2 cellular contexts compared by ENCODE assay signal in the genomic region with DNA sequence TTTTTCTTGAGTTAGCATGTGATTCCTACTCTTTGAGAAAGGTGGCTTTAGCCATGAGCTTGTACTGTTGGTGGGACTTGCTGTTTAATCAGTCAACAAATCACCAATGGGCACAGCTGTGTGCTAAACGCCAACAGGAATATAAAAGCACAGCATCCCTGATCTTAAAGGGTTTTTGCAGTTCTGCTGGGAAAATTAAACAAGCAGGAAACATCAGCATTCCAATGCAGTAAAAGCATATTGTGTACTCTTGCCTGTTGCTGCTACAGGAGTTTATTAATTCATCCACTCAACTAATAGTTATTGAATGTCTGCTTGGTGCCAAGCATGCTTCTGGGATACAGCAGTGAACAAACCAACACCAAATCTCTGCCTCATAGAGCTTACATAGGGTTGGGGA.
TF ChIP-seq lines count a peak whose summit lies in the region.

No MANE protein-coding gene starts in this region.

TF ChIP-seq in IMR-90, 13 proteins besides CTCF, POLR2A, EP300 and RAD21:
- TF ChIP-seq, protein P1, sequence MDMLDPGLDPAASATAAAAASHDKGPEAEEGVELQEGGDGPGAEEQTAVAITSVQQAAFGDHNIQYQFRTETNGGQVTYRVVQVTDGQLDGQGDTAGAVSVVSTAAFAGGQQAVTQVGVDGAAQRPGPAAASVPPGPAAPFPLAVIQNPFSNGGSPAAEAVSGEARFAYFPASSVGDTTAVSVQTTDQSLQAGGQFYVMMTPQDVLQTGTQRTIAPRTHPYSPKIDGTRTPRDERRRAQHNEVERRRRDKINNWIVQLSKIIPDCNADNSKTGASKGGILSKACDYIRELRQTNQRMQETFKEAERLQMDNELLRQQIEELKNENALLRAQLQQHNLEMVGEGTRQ (IDR thresholded peaks at IDR 0.05; ENCODE audit: low read depth, low read length) = no peak
- TF ChIP-seq RCOR1 (IDR thresholded peaks at IDR 0.05; ENCODE audit: insufficient replicate concordance, low read length) = no peak
- no peak for TF ChIP-seq FOS (IDR thresholded peaks at IDR 0.05; ENCODE audit: low read depth, low read length)
- no peak for TF ChIP-seq CHD1 (IDR thresholded peaks at IDR 0.05; ENCODE audit: low read depth, low read length)
- no peak for TF ChIP-seq MAZ (IDR thresholded peaks at IDR 0.05; ENCODE audit: borderline replicate concordance, low read depth, low read length)
- TF ChIP-seq RFX5 (IDR thresholded peaks at IDR 0.05; ENCODE audit: low read depth, low read length) = no peak
- no peak for TF ChIP-seq BHLHE40 (IDR thresholded peaks at IDR 0.05; ENCODE audit: low read depth, low read length)
- no peak for TF ChIP-seq SMC3 (IDR thresholded peaks at IDR 0.05; ENCODE audit: low read depth, low read length)
- no peak for TF ChIP-seq MXI1 (IDR thresholded peaks at IDR 0.05; ENCODE audit: borderline replicate concordance, low read depth, low read length)
- no peak for TF ChIP-seq CEBPB (IDR thresholded peaks at IDR 0.05; ENCODE audit: low read depth, low read length)
- no peak for TF ChIP-seq NFE2L2 (IDR thresholded peaks at IDR 0.05; ENCODE audit: low read depth, low read length)
- TF ChIP-seq MAFK (IDR thresholded peaks at IDR 0.05; ENCODE audit: low read depth, low read length) = no peak

TF ChIP-seq in GM12891, 5 proteins besides CTCF, POLR2A, EP300 and RAD21:
- TF ChIP-seq PAX5 (IDR thresholded peaks at IDR 0.05; ENCODE audit: insufficient read depth, low read length, severe bottlenecking) (no peak), SPI1 (IDR thresholded peaks at IDR 0.05; ENCODE audit: low read depth, low read length) (no peak), POLR2AphosphoS5 (IDR thresholded peaks at IDR 0.05; ENCODE audit: low read depth, low read length) (no peak)
